8 cellular contexts compared by ENCODE assay signal in genomic region chr15:88450125-88450798, GRCh38. TPM values are rescaled to one million over a fixed set of nuclear protein-coding genes. Genes with fewer than 3 reads are reported as not detected.
A peak's percentile ranks its signal among the peaks of the same experiment; 100 is the strongest.
DNase-seq lines count a peak whose midpoint lies in the region; ATAC-seq and TF ChIP-seq lines count a peak whose summit lies in the region.

No MANE protein-coding gene starts in this region.

- H3K9me3 ChIP-seq in esophagus squamous epithelium, result no peaks in the 10 kb centered on the region
- no peaks in the 10 kb centered on the region for H3K9me3 ChIP-seq in neural cell (ENCODE audit: low read length)
- H3K9me3 ChIP-seq in transverse colon, result no peaks in the 10 kb centered on the region

- peaks cover 2% of the 10 kb centered on the region for H3K9me3 Mint-ChIP-seq in activated CD8-positive, alpha-beta memory T cell treated with anti-CD3 and anti-CD28 coated beads, Interleukin-2, amount 10 ng/mL, durations not matched to agents 7 days and 5 days (ENCODE audit: low read depth)

- in situ Hi-C loops in transverse colon (cut with MboI; ENCODE audit: low pct_ligation_motif_present in 1 of 4, low pct_unique_long_range_greater_than_20kb in 1 of 4, low sequenced_read_pairs in 3 of 4), result no loop called here

- H3K79me2 ChIP-seq in neural cell (replicated peaks; ENCODE audit: insufficient read depth, low read length), result no peaks in the 10 kb centered on the region

- TF ChIP-seq POLR2A in esophagus squamous epithelium (IDR thresholded peaks at IDR 0.05), result no peak
- TF ChIP-seq POLR2A in transverse colon (IDR thresholded peaks at IDR 0.05), result no peak

- no peaks in the 10 kb centered on the region for H3F3A ChIP-seq in neural cell (ENCODE audit: insufficient read depth, low read length, poor library complexity, severe bottlenecking)

- CTCF ChIA-PET in activated CD8-positive, alpha-beta memory T cell treated with anti-CD3 and anti-CD28 coated beads, Interleukin-2, amount 10 ng/mL, durations not matched to agents 7 days and 5 days (lab: Charles Lee), result interaction anchor here (0.7 to 2.2 kb wide), 12 partner anchors 9 to 529 kb away, joined by 3 to 11 read pairs (median 4); partner anchors contain the start of genes MRPL46 and MRPS11

- TF ChIP-seq EP300 in neural cell (conservative IDR thresholded peaks at IDR 0.05; ENCODE audit: poor library complexity, severe bottlenecking), result no peak
- TF ChIP-seq EP300 in transverse colon (IDR thresholded peaks at IDR 0.05; ENCODE audit: low read depth), result no peak

- H3K27ac ChIP-seq in esophagus squamous epithelium (no peak overlapping the region), neural cell (ENCODE audit: low read length) (no peak overlapping the region), transverse colon (no peak overlapping the region)

- no peaks in the 10 kb centered on the region for H3K36me3 Mint-ChIP-seq in activated CD8-positive, alpha-beta memory T cell treated with anti-CD3 and anti-CD28 coated beads, Interleukin-2, amount 10 ng/mL, durations not matched to agents 7 days and 5 days

- TF ChIP-seq CTCF in esophagus squamous epithelium (IDR thresholded peaks at IDR 0.05) (peak; percentile 11 to 83 (median 52)), neural cell (IDR thresholded peaks at IDR 0.05; ENCODE audit: poor library complexity, severe bottlenecking) (peak; percentile 96), transverse colon (IDR thresholded peaks at IDR 0.05) (peak; percentile 47 to 64 (median 58))

- H3K4me3 ChIP-seq in esophagus squamous epithelium, result no peak overlapping the region
- no peak overlapping the region for H3K4me3 ChIP-seq in neural cell (ENCODE audit: low read length)
- H3K4me3 ChIP-seq in transverse colon, result no peak overlapping the region

- peak; percentile 97 for TF ChIP-seq RAD21 in neural cell (conservative IDR thresholded peaks at IDR 0.05)

- no peaks in the 10 kb centered on the region for H4K20me1 ChIP-seq in neural cell (ENCODE audit: insufficient read depth)

- H3K27me3 Mint-ChIP-seq in activated CD8-positive, alpha-beta memory T cell treated with anti-CD3 and anti-CD28 coated beads, Interleukin-2, amount 10 ng/mL, durations not matched to agents 7 days and 5 days, result peaks cover 6% of the 10 kb centered on the region

- no peak overlapping the region for H3K4me3 Mint-ChIP-seq in activated CD8-positive, alpha-beta memory T cell treated with anti-CD3 and anti-CD28 coated beads, Interleukin-2, amount 10 ng/mL, durations not matched to agents 7 days and 5 days

- H3K9me2 ChIP-seq in neural cell (ENCODE audit: insufficient read depth, low read length), result no peaks in the 10 kb centered on the region

- no peak overlapping the region for H2AFZ ChIP-seq in neural cell (ENCODE audit: low read depth, low read length)

- 6 to 20% methylated on average over 2 to 9 of the region's 12 CpGs for WGBS in esophagus squamous epithelium, 2 donors
- 3% methylated on average over 12 of the region's 12 CpGs; no CpG with 5 or more reads in 1 of the 2 donors for whole genome bisulfite sequencing in transverse colon (ENCODE audit: low coverage in 1 of 2), 2 donors

- H3K36me3 ChIP-seq in esophagus squamous epithelium (no peaks in the 10 kb centered on the region), neural cell (ENCODE audit: insufficient read depth, low read length) (no peaks in the 10 kb centered on the region), transverse colon (no peaks in the 10 kb centered on the region)

- H3K4me1 ChIP-seq in esophagus squamous epithelium (peaks cover 0 to 13% (median 0%) of the 10 kb centered on the region in 3 donors), transverse colon (peaks cover 0 to 11% (median 2%) of the 10 kb centered on the region in 4 donors)

- intact Hi-C loops in esophagus squamous epithelium (cut with DNase I), result no loop called here
- intact Hi-C loops in transverse colon (cut with DNase I; ENCODE audit: low total_unique reads), result no loop called here

- H3K9ac ChIP-seq in neural cell (ENCODE audit: low read length), result no peak overlapping the region

- no peak overlapping the region for H3K27ac Mint-ChIP-seq in activated CD8-positive, alpha-beta memory T cell treated with anti-CD3 and anti-CD28 coated beads, Interleukin-2, amount 10 ng/mL, durations not matched to agents 7 days and 5 days

- ATAC-seq in HG02943 (IDR thresholded peaks at IDR 0.05; ENCODE audit: low read depth, unreplicated experiment), result peak; percentile 69
- peak; percentile 48 for ATAC-seq in activated CD8-positive, alpha-beta memory T cell treated with anti-CD3 and anti-CD28 coated beads, Interleukin-2, amount 10 ng/mL, durations not matched to agents 7 days and 5 days

- no peak overlapping the region for H3K4me2 ChIP-seq in neural cell (ENCODE audit: low read length)

- peaks cover 4% of the 10 kb centered on the region for H3K4me1 Mint-ChIP-seq in activated CD8-positive, alpha-beta memory T cell treated with anti-CD3 and anti-CD28 coated beads, Interleukin-2, amount 10 ng/mL, durations not matched to agents 7 days and 5 days

- DNase-seq in NCI-H1417 (lab: John Stamatoyannopoulos, UW) (peak; percentile 41 to 74 (median 54)), NCI-H1417 treated with DMSO at 0.1 percent for 48 hours (lab: John Stamatoyannopoulos, UW) (no peak), NCI-H69 (lab: John Stamatoyannopoulos, UW) (peak; percentile 39), esophagus squamous epithelium (lab: John Stamatoyannopoulos, UW) (no peak), transverse colon (peak; percentile 62)
- DNase-seq in activated CD8-positive, alpha-beta memory T cell treated with anti-CD3 and anti-CD28 coated beads, Interleukin-2, amount 10 ng/mL, durations not matched to agents 7 days and 5 days, result peak; percentile 79

- peaks cover 0 to 14% (median 0%) of the 10 kb centered on the region in 4 donors for H3K27me3 ChIP-seq in esophagus squamous epithelium
- no peaks in the 10 kb centered on the region for H3K27me3 ChIP-seq in neural cell (ENCODE audit: insufficient read depth, low read depth, low read length)
- H3K27me3 ChIP-seq in transverse colon, result peaks cover 9% of the 10 kb centered on the region

TF ChIP-seq in neural cell, 6 proteins besides CTCF, POLR2A, EP300 and RAD21:
- TF ChIP-seq EZH2 (IDR thresholded peaks at IDR 0.05; ENCODE audit: borderline replicate concordance, insufficient read depth, low read length, poor library complexity, severe bottlenecking) (no peak), SMC3 (conservative IDR thresholded peaks at IDR 0.05; ENCODE audit: poor library complexity) (peak; percentile 97), REST (IDR thresholded peaks at IDR 0.05; ENCODE audit: borderline replicate concordance) (no peak)

RNA-seq across cellular contexts. Expression of gene MRPL46, which starts 16.9 kb away (rescaled TPM):
- total RNA-seq in activated CD8-positive, alpha-beta memory T cell treated with anti-CD3 and anti-CD28 coated beads, Interleukin-2, amount 10 ng/mL, durations not matched to agents 7 days and 5 days, result 10 to 100 TPM; 28.3 to 35.3 TPM
- total RNA-seq in esophagus squamous epithelium (10 to 100 TPM; 23.3 to 43.5 (median 29.4) TPM), transverse colon (10 to 100 TPM in 2 of 4 donors, 1 to 10 TPM in 2; 2.8 to 30.6 (median 16.0) TPM)
- 32.8 and 41.0 TPM in 2 replicates for polyA plus RNA-seq in neural cell
- polyA minus RNA-seq in neural cell, result 16.3 and 22.8 TPM in 2 replicates

RNA-seq across cellular contexts. Expression of gene MRPS11, which starts 17.2 kb away (rescaled TPM):
- 10 to 100 TPM; 59.7 to 67.7 TPM for total RNA-seq in activated CD8-positive, alpha-beta memory T cell treated with anti-CD3 and anti-CD28 coated beads, Interleukin-2, amount 10 ng/mL, durations not matched to agents 7 days and 5 days
- total RNA-seq in esophagus squamous epithelium, result 10 to 100 TPM; 19.6 to 49.2 (median 28.0) TPM
- polyA plus RNA-seq in neural cell, result 57.5 and 68.7 TPM in 2 replicates
- 27.5 and 29.6 TPM in 2 replicates for polyA minus RNA-seq in neural cell
- total RNA-seq in transverse colon, result 10 to 100 TPM; 19.5 to 52.8 (median 39.4) TPM

Comparison
In these comparisons a context has a peak if more than half of its experiments do, and no peak if none do; other contexts are left out.
1. DNase-seq: peak in NCI-H1417 (3 of 3), NCI-H69 (single experiment), activated CD8-positive, alpha-beta memory T cell treated with anti-CD3 and anti-CD28 coated beads, Interleukin-2, amount 10 ng/mL, durations not matched to agents 7 days and 5 days (single experiment) and transverse colon (single experiment); none in NCI-H1417 treated with DMSO at 0.1 percent for 48 hours (single experiment) and esophagus squamous epithelium (single experiment).
2. Peak in every context shown above with its lines, with median percentiles within 50 percentile points of each other: CTCF ChIP-seq.